In genomic region chr5:68920888-68921287, GRCh38 we compare ENCODE assay signal across 29 cellular contexts.
"Had no signal": no experiment of that assay in that cellular context is flagged by ENCODE, and none has a peak within 500 bp of the region (broad histone marks: within the 10 kb centered on the region; RNA-seq: fewer than 3 reads in every experiment).

No MANE protein-coding gene starts in this region.

- H2AFZ ChIP-seq: hepatocyte, parathyroid adenoma had no signal

- H3K27me3 Mint-ChIP-seq: dendritic cell treated with granulocyte-macrophage colony-stimulating factor and Interleukin-4, amounts not matched to agents 40 ng/mL and 50 ng/mL, for 4 days; progenitor cell of endocrine pancreas; type B pancreatic cell had no signal

- H3K27ac Mint-ChIP-seq: dendritic cell treated with granulocyte-macrophage colony-stimulating factor and Interleukin-4, amounts not matched to agents 40 ng/mL and 50 ng/mL, for 4 days; naive thymus-derived CD8-positive, alpha-beta T cell; progenitor cell of endocrine pancreas; type B pancreatic cell had no signal

- H3K4me2 ChIP-seq: hepatocyte had no signal

- H3K9ac ChIP-seq: parathyroid adenoma had no signal

- H3K4me1 Mint-ChIP-seq: naive thymus-derived CD8-positive, alpha-beta T cell had no signal

- DNase-seq: colonic mucosa; effector CD8-positive, alpha-beta T cell; endodermal cell; foreskin keratinocyte; heart left ventricle; left ventricle myocardium superior; lower lobe of right lung; naive thymus-derived CD8-positive, alpha-beta T cell; right lobe of liver; small intestine; stimulated activated CD4-positive, alpha-beta T cell treated with anti-CD3 and anti-CD28 coated beads, Interleukin-12 subunit alpha, Interleukin-12 subunit beta, amount 100 ng/mL, for 4 hours; stimulated activated CD4-positive, alpha-beta T cell treated with anti-CD3 and anti-CD28 coated beads, Interleukin-1b, Interleukin-23, amount 100 ng/mL, for 48 hours; stimulated activated CD4-positive, alpha-beta T cell treated with anti-CD3 and anti-CD28 coated beads, Interleukin-4, amount 100 ng/mL, for 1 hour; stimulated activated CD8-positive, alpha-beta memory T cell treated with anti-CD3 and anti-CD28 coated beads, Interleukin-4, amount 100 ng/mL, for 48 hours; stimulated activated naive CD4-positive, alpha-beta T cell treated with Interleukin-2 at 50 U/mL for 16 hours; substantia nigra; tibial artery had no signal

- H3K4me3 ChIP-seq: colonic mucosa, gastroesophageal sphincter, heart left ventricle, hepatocyte, lower lobe of right lung, right lobe of liver, tibial artery had no signal

- H3K4me3 Mint-ChIP-seq: dendritic cell treated with granulocyte-macrophage colony-stimulating factor and Interleukin-4, amounts not matched to agents 40 ng/mL and 50 ng/mL, for 4 days; endodermal cell; naive thymus-derived CD8-positive, alpha-beta T cell; neural crest cell; type B pancreatic cell had no signal

- H3K36me3 ChIP-seq: colonic mucosa, gastroesophageal sphincter, heart left ventricle, lower lobe of right lung, right lobe of liver, tibial artery had no signal

- H3K4me1 ChIP-seq: colonic mucosa, foreskin keratinocyte, gastroesophageal sphincter, lower lobe of right lung, parathyroid adenoma, testis had no signal

- H3K36me3 Mint-ChIP-seq: type B pancreatic cell had no signal

- FAIRE-seq: keratinocyte, small intestine, urothelium cell line had no signal

- H3K9me3 ChIP-seq: colonic mucosa, lower lobe of right lung, right lobe of liver, testis had no signal

- H3K27me3 ChIP-seq: colonic mucosa, gastroesophageal sphincter, heart left ventricle, hepatocyte, right lobe of liver, testis, tibial artery had no signal

- H3K79me2 ChIP-seq: hepatocyte, parathyroid adenoma had no signal

- H3K27ac ChIP-seq: colonic mucosa, epithelial cell of prostate, foreskin keratinocyte, gastroesophageal sphincter, heart left ventricle, hepatocyte, lower lobe of right lung, parathyroid adenoma, right lobe of liver, testis, tibial artery had no signal

- ATAC-seq: esophagus mucosa; foreskin keratinocyte; gastroesophageal sphincter; heart left ventricle; left ventricle myocardium superior; naive thymus-derived CD8-positive, alpha-beta T cell had no signal
